Comparison of ENCODE assay signal across 9 cellular contexts in the genomic region with DNA sequence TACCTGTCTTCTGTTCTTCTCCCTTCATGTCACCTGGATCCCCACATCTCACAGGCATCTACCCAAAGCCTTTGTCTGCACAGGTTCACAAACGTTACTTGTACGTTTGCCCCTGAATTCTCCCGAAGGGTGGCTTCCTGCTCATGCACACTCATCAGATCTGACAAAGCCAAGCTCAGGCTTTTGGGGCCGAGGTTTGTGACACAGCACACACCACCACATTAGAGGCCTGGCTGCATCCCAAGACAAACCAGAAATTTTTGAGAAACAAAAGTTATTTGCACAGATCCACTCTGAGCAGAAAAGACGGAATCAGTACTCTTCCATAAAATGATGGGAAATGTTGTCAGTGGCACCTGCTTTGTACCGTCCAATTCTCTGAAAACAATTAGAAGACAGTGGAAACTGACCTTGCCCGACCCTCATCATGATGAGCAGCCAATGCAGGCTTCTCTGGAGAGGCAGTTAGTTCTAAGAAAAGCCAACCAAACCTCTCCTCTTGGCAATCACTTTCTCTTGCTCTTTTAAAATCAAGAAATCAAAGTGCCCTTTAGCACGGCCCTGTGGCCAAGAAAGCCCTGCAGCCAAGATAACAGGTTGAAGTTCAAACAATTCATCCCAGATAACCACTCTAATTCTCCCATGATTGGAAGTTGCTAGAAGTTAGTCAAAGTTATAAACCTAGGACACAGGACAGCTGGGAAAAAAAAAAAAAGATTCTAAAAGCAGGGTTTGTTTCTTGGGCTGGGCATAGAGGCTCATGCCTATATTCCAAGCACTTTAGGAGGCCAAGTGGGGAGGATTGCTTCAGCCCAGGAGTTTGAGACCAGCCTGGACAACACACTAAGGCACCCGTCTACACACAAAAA. TPM values are rescaled to one million over a fixed set of nuclear protein-coding genes. Genes with fewer than 3 reads are reported as not detected.
DNase-seq lines count a peak whose midpoint lies in the region; TF ChIP-seq lines count a peak whose summit lies in the region.
"Had no signal": no experiment of that assay in that cellular context is flagged by ENCODE, and none has a peak within 500 bp of the region (broad histone marks: within the 10 kb centered on the region; RNA-seq: fewer than 3 reads in every experiment).

No MANE protein-coding gene starts in this region.

- peaks cover 37% of the 10 kb centered on the region for H3K4me1 ChIP-seq in HEK293 (ENCODE audit: control insufficient read depth, insufficient read depth, low read length)

- no peaks in the 10 kb centered on the region for H3K36me3 ChIP-seq in HEK293 (ENCODE audit: control insufficient read depth in 2 of 2, insufficient read depth in 1 of 2, low read length in 2 of 2)

- H3K36me3 Mint-ChIP-seq in activated T-cell treated with anti-CD3 and anti-CD28 coated beads, Interleukin-2, amount 50 U/mL, for 24 hours (ENCODE audit: low read depth) = no peaks in the 10 kb centered on the region
- H3K36me3 Mint-ChIP-seq in glutamatergic neuron (ENCODE audit: unreplicated experiment) = no peaks in the 10 kb centered on the region

- CTCF ChIA-PET in HEK293 (lab: Yijun Ruan, JAX) = interaction anchor here (0.8 to 1.0 kb wide), 2 partner anchors 13 to 250 kb away, joined by 4 to 5 read pairs; no protein-coding TSS in a partner anchor

- H3K9me3 Mint-ChIP-seq in activated T-cell treated with anti-CD3 and anti-CD28 coated beads, Interleukin-2, amount 50 U/mL, for 24 hours = no peaks in the 10 kb centered on the region
- peaks cover 14% of the 10 kb centered on the region for H3K9me3 Mint-ChIP-seq in glutamatergic neuron (ENCODE audit: unreplicated experiment)

- TF ChIP-seq CTCF in HEK293 (tag by site-specific recombination; IDR thresholded peaks at IDR 0.05) (no peak), glutamatergic neuron (IDR thresholded peaks at IDR 0.05; ENCODE audit: partially characterized antibody, unreplicated experiment) (no peak)

- H3K4me3 Mint-ChIP-seq in activated T-cell treated with anti-CD3 and anti-CD28 coated beads, Interleukin-2, amount 50 U/mL, for 24 hours = peak overlapping the region; percentile 50
- H3K4me3 Mint-ChIP-seq in glutamatergic neuron (ENCODE audit: unreplicated experiment) = no peak overlapping the region

- no peak overlapping the region for H3K4me3 ChIP-seq in HEK293 (ENCODE audit: low read depth, low read length)

- no peak for DNase-seq in activated T-cell treated with anti-CD3 and anti-CD28 coated beads, Interleukin-2, amount 50 U/mL, for 24 hours
- DNase-seq in glutamatergic neuron = no peak
- peak; percentile 24 for DNase-seq in stimulated activated CD4-positive, alpha-beta T cell treated with anti-CD3 and anti-CD28 coated beads, Interleukin-1b, Interleukin-23, amount 100 ng/mL, for 48 hours
- DNase-seq in SKM-1 (lab: John Stamatoyannopoulos, UW; ENCODE audit: unreplicated experiment) = no peak
- DNase-seq in A172 (ENCODE audit: low spot score) = no peak
- no peak for DNase-seq in NCI-H526 treated with DMSO at 0.1 percent for 48 hours (lab: John Stamatoyannopoulos, UW)
- no peak for DNase-seq in germinal center (ENCODE audit: low spot score)

- H3K27me3 Mint-ChIP-seq in activated T-cell treated with anti-CD3 and anti-CD28 coated beads, Interleukin-2, amount 50 U/mL, for 24 hours = no peaks in the 10 kb centered on the region
- peaks cover 7% of the 10 kb centered on the region for H3K27me3 Mint-ChIP-seq in glutamatergic neuron (ENCODE audit: unreplicated experiment)
- H3K27me3 Mint-ChIP-seq: brain had no signal

- H3K9me3 ChIP-seq in HEK293 (ENCODE audit: control insufficient read depth, insufficient read depth, low read depth, low read length) = no peaks in the 10 kb centered on the region

- peaks cover 52% of the 10 kb centered on the region for H3K4me1 Mint-ChIP-seq in activated T-cell treated with anti-CD3 and anti-CD28 coated beads, Interleukin-2, amount 50 U/mL, for 24 hours (ENCODE audit: low read depth)
- H3K4me1 Mint-ChIP-seq in glutamatergic neuron (ENCODE audit: low read depth, unreplicated experiment) = peaks cover 43% of the 10 kb centered on the region

- peak overlapping the region; percentile 51 for H3K27ac Mint-ChIP-seq in activated T-cell treated with anti-CD3 and anti-CD28 coated beads, Interleukin-2, amount 50 U/mL, for 24 hours
- peak overlapping the region; percentile 29 for H3K27ac Mint-ChIP-seq in glutamatergic neuron (ENCODE audit: unreplicated experiment)

- POLR2A ChIA-PET in HEK293 (lab: Yijun Ruan, JAX) = interaction anchor here (1.3 kb wide), 1 partner anchor 40 kb away, joined by 5 read pairs; no protein-coding TSS in a partner anchor

- no peak overlapping the region; the same call in 1 of the 2 replicates for H3K27ac ChIP-seq in HEK293 (ENCODE audit: extremely low read depth, low read depth, low read length)

TF ChIP-seq in HEK293, 187 proteins besides CTCF, POLR2A, EP300 and RAD21:
- TF ChIP-seq ZNF335 (tag by site-specific recombination; conservative IDR thresholded peaks at IDR 0.05) (0 out of 2 replicates have a peak, but pooled peaks have one; percentile 32), ZNF596 (tag by site-specific recombination; IDR thresholded peaks at IDR 0.05) (no peak)
- TF ChIP-seq, protein P1, sequence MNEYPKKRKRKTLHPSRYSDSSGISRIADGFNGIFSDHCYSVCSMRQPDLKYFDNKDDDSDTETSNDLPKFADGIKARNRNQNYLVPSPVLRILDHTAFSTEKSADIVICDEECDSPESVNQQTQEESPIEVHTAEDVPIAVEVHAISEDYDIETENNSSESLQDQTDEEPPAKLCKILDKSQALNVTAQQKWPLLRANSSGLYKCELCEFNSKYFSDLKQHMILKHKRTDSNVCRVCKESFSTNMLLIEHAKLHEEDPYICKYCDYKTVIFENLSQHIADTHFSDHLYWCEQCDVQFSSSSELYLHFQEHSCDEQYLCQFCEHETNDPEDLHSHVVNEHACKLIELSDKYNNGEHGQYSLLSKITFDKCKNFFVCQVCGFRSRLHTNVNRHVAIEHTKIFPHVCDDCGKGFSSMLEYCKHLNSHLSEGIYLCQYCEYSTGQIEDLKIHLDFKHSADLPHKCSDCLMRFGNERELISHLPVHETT (tag by site-specific recombination; IDR thresholded peaks at IDR 0.05) = 0 out of 2 replicates have a peak, but pooled peaks have one; percentile 28
- TF ChIP-seq, protein P2, sequence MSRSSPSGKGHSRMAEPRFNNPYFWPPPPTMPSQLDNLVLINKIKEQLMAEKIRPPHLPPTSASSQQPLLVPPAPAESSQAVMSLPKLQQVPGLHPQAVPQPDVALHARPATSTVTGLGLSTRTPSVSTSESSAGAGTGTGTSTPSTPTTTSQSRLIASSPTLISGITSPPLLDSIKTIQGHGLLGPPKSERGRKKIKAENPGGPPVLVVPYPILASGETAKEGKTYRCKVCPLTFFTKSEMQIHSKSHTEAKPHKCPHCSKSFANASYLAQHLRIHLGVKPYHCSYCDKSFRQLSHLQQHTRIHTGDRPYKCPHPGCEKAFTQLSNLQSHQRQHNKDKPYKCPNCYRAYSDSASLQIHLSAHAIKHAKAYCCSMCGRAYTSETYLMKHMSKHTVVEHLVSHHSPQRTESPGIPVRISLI (tag by site-specific recombination; IDR thresholded peaks at IDR 0.05) = peak; percentile 71

RNA-seq across cellular contexts. Expression of a gene that starts 13.6 kb away (rescaled TPM):
- 117 TPM for total RNA-seq in glutamatergic neuron (ENCODE audit: unreplicated experiment)
- total RNA-seq in A172 (2014; rRNA removed; shearing (Covaris generic)) = 8.5 and 92.0 TPM in 2 replicates
